ENCODE assay signal across 8 cellular contexts in genomic region chr9:35279946-35280345, GRCh38.
"Had no signal": no experiment of that assay in that cellular context is flagged by ENCODE, and none has a peak within 500 bp of the region (broad histone marks: within the 10 kb centered on the region; RNA-seq: fewer than 3 reads in every experiment).

No MANE protein-coding gene starts in this region.

- H3K27ac ChIP-seq: HL-60 had no signal

- ATAC-seq: GM23338 had no signal

- FAIRE-seq: H1, H54 had no signal

- H3K4me3 ChIP-seq: GM23338 had no signal

- H2AFZ ChIP-seq: GM23338 had no signal

- H3K9me3 Mint-ChIP-seq: GM23338, H9, IgD-negative memory B cell had no signal

- H3K4me2 ChIP-seq: GM23338 had no signal

- H3K36me3 Mint-ChIP-seq: IgD-negative memory B cell had no signal

- H3K4me3 Mint-ChIP-seq: GM23338, H9, IgD-negative memory B cell had no signal

- DNase-seq: H9, HCEC 1CT, KG1 had no signal

- H3K27ac Mint-ChIP-seq: GM23338, H9, IgD-negative memory B cell had no signal
